In the genomic region with DNA sequence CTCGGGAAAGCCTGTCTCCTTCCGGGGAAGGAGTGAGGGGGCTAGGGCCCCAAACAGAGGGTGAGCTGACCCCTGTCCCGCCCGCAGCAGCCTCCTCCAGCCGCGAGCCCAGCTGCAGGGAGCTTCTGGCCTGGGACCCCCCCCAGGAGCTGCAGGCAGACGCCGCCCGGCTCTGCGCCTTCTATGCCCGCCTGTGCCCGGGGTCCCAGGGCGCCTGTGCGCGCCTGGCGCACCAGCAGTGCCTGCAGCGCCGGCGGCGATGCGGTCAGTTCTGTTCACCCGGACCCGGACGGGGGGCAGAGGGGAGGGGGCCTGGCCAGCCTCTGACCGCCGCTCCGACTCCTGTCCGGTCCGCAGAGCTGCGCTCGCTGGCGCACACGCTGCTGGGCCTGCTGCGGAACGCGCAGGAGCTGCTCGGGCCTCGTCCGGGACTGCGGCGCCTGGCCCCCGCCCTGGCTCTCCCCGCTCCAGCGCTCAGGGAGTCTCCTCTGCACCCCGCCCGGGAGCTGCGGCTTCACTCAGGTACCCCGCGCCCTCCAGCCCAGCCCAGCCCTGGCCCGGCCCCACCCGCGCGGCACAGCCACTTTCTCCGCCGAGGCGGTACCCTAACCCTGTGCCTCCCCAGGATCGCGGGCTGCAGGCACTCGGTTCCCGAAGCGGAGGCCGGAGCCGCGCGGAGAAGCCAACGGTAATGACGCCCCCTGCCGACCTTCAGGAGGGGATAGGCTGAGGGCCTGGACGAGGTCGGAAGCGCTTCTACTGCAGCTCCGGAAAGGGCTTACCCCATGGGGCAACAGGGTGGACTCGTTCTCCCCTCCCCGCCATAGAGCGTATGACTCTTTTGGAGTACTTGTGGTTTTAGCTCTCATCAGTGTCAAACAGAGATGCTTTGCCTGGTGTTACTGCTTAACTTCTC, we compare ENCODE assay signal across 1 cellular context.
A peak's percentile ranks its signal among the peaks of the same experiment; 100 is the strongest.
TF ChIP-seq lines count a peak whose summit lies in the region.

No MANE protein-coding gene starts in this region.

TF ChIP-seq in HepG2, 621 proteins besides CTCF, POLR2A, EP300 and RAD21 (continued from another document and continues in another):
- TF ChIP-seq, protein P1, sequence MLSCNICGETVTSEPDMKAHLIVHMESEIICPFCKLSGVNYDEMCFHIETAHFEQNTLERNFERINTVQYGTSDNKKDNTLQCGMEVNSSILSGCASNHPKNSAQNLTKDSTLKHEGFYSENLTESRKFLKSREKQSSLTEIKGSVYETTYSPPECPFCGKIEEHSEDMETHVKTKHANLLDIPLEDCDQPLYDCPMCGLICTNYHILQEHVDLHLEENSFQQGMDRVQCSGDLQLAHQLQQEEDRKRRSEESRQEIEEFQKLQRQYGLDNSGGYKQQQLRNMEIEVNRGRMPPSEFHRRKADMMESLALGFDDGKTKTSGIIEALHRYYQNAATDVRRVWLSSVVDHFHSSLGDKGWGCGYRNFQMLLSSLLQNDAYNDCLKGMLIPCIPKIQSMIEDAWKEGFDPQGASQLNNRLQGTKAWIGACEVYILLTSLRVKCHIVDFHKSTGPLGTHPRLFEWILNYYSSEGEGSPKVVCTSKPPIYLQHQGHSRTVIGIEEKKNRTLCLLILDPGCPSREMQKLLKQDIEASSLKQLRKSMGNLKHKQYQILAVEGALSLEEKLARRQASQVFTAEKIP (CRISPR knock-in tag; IDR thresholded peaks at IDR 0.05; ENCODE audit: borderline replicate concordance): no peak
- TF ChIP-seq KAT7 (CRISPR knock-in tag; IDR thresholded peaks at IDR 0.05; ENCODE audit: borderline replicate concordance) (0 out of 2 replicates have a peak, but pooled peaks have one; percentile 45), ZNF430 (CRISPR knock-in tag; IDR thresholded peaks at IDR 0.05) (no peak), ZNF18 (CRISPR knock-in tag; IDR thresholded peaks at IDR 0.05; ENCODE audit: insufficient replicate concordance) (no peak), ZNF839 (CRISPR knock-in tag; IDR thresholded peaks at IDR 0.05; ENCODE audit: borderline replicate concordance) (0 out of 2 replicates have a peak, but pooled peaks have one; percentile 10), CENPT (CRISPR knock-in tag; IDR thresholded peaks at IDR 0.05; ENCODE audit: low read depth) (no peak), ZNF451 (CRISPR knock-in tag; IDR thresholded peaks at IDR 0.05) (no peak), FOXK1 (CRISPR knock-in tag; IDR thresholded peaks at IDR 0.05; ENCODE audit: borderline replicate concordance, low read depth) (no peak), RORA (CRISPR knock-in tag; IDR thresholded peaks at IDR 0.05) (no peak), CERS6 (CRISPR knock-in tag; IDR thresholded peaks at IDR 0.05) (no peak), CHCHD3 (CRISPR knock-in tag; IDR thresholded peaks at IDR 0.05) (no peak), TCF12 (IDR thresholded peaks at IDR 0.05) (no peak), TCF12 (CRISPR knock-in tag; IDR thresholded peaks at IDR 0.05) (no peak), ZNF484 (CRISPR knock-in tag; IDR thresholded peaks at IDR 0.05; ENCODE audit: borderline replicate concordance, low read depth) (no peak), ZBED4 (CRISPR knock-in tag; IDR thresholded peaks at IDR 0.05; ENCODE audit: borderline replicate concordance) (no peak), ZFP36L2 (CRISPR knock-in tag; IDR thresholded peaks at IDR 0.05) (no peak), ZMAT3 (CRISPR knock-in tag; conservative IDR thresholded peaks at IDR 0.05) (no peak), ARID2 (CRISPR knock-in tag; IDR thresholded peaks at IDR 0.05; ENCODE audit: borderline replicate concordance) (no peak), DPF2 (CRISPR knock-in tag; IDR thresholded peaks at IDR 0.05; ENCODE audit: borderline replicate concordance, low read depth) (no peak), PRPF4 (IDR thresholded peaks at IDR 0.05; ENCODE audit: low read depth, low read length, poor library complexity, severe bottlenecking) (no peak), ATAD3A (CRISPR knock-in tag; IDR thresholded peaks at IDR 0.05) (no peak), ZNF570 (CRISPR knock-in tag; IDR thresholded peaks at IDR 0.05; ENCODE audit: borderline replicate concordance) (no peak), ZZZ3 (CRISPR knock-in tag; IDR thresholded peaks at IDR 0.05; ENCODE audit: borderline replicate concordance) (no peak), ZNF83 (CRISPR knock-in tag; IDR thresholded peaks at IDR 0.05; ENCODE audit: borderline replicate concordance) (no peak), ZNF251 (CRISPR knock-in tag; IDR thresholded peaks at IDR 0.05) (no peak), ZNF562 (CRISPR knock-in tag; IDR thresholded peaks at IDR 0.05; ENCODE audit: borderline replicate concordance) (no peak), ZNF816 (CRISPR knock-in tag; IDR thresholded peaks at IDR 0.05; ENCODE audit: borderline replicate concordance) (no peak), ZNF205 (CRISPR knock-in tag; IDR thresholded peaks at IDR 0.05) (no peak), ZNF879 (CRISPR knock-in tag; IDR thresholded peaks at IDR 0.05) (no peak), THRA (CRISPR knock-in tag; IDR thresholded peaks at IDR 0.05; ENCODE audit: borderline replicate concordance) (no peak), NFKB2 (CRISPR knock-in tag; IDR thresholded peaks at IDR 0.05; ENCODE audit: borderline replicate concordance) (no peak; the same call in 1 of the 2 replicates), ZHX1 (CRISPR knock-in tag; IDR thresholded peaks at IDR 0.05; ENCODE audit: low read depth) (0 out of 2 replicates have a peak, but pooled peaks have one; percentile 29), ZNF292 (CRISPR knock-in tag; IDR thresholded peaks at IDR 0.05; ENCODE audit: borderline replicate concordance, low read depth) (no peak), KAT2B (IDR thresholded peaks at IDR 0.05; ENCODE audit: borderline replicate concordance, low read depth, low read length) (no peak), SAFB2 (CRISPR knock-in tag; IDR thresholded peaks at IDR 0.05; ENCODE audit: borderline replicate concordance, low read depth) (0 out of 2 replicates have a peak, but pooled peaks have one; percentile 60), ZNF552 (CRISPR knock-in tag; IDR thresholded peaks at IDR 0.05; ENCODE audit: borderline replicate concordance) (no peak), ZNF264 (CRISPR knock-in tag; IDR thresholded peaks at IDR 0.05) (no peak), SATB2 (CRISPR knock-in tag; IDR thresholded peaks at IDR 0.05) (no peak), ZNF878 (CRISPR knock-in tag; IDR thresholded peaks at IDR 0.05) (no peak), NCOR1 (IDR thresholded peaks at IDR 0.05; ENCODE audit: borderline replicate concordance, low read length) (no peak), NFYC (CRISPR knock-in tag; IDR thresholded peaks at IDR 0.05) (no peak)
- TF ChIP-seq, protein P2, sequence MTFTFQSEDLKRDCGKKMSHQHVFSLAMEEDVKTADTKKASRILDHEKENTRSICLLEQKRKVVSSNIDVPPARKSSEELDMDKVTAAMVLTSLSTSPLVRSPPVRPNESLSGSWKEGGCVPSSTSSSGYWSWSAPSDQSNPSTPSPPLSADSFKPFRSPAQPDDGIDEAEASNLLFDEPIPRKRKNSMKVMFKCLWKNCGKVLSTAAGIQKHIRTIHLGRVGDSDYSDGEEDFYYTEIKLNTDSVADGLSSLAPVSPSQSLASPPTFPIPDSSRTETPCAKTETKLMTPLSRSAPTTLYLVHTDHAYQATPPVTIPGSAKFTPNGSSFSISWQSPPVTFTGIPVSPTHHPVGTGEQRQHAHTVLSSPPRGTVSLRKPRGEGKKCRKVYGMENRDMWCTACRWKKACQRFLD (CRISPR knock-in tag; IDR thresholded peaks at IDR 0.05; ENCODE audit: borderline replicate concordance): no peak
- TF ChIP-seq, protein P3, sequence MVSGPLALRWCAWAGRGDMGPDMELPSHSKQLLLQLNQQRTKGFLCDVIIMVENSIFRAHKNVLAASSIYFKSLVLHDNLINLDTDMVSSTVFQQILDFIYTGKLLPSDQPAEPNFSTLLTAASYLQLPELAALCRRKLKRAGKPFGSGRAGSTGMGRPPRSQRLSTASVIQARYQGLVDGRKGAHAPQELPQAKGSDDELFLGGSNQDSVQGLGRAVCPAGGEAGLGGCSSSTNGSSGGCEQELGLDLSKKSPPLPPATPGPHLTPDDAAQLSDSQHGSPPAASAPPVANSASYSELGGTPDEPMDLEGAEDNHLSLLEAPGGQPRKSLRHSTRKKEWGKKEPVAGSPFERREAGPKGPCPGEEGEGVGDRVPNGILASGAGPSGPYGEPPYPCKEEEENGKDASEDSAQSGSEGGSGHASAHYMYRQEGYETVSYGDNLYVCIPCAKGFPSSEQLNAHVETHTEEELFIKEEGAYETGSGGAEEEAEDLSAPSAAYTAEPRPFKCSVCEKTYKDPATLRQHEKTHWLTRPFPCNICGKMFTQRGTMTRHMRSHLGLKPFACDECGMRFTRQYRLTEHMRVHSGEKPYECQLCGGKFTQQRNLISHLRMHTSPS (CRISPR knock-in tag; IDR thresholded peaks at IDR 0.05; ENCODE audit: low read depth): peak; percentile 8; the same call in 1 of the 2 replicates
- TF ChIP-seq, protein P4, sequence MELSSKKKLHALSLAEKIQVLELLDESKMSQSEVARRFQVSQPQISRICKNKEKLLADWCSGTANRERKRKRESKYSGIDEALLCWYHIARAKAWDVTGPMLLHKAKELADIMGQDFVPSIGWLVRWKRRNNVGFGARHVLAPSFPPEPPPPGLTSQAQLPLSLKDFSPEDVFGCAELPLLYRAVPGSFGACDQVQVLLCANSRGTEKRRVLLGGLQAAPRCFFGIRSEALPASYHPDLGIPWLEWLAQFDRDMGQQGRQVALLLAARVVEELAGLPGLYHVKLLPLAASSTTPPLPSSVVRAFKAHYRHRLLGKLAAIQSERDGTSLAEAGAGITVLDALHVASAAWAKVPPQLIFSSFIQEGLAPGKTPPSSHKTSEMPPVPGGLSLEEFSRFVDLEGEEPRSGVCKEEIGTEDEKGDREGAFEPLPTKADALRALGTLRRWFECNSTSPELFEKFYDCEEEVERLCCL (CRISPR knock-in tag; IDR thresholded peaks at IDR 0.05; ENCODE audit: borderline replicate concordance): no peak
